8 cellular contexts compared by ENCODE assay signal in genomic region chr3:42831321-42831713, GRCh38. TPM values are rescaled to one million over a fixed set of nuclear protein-coding genes. Genes with fewer than 3 reads are reported as not detected.
A peak's percentile ranks its signal among the peaks of the same experiment; 100 is the strongest.
DNase-seq lines count a peak whose midpoint lies in the region; ATAC-seq and TF ChIP-seq lines count a peak whose summit lies in the region.

No MANE protein-coding gene starts in this region.

- TF ChIP-seq EP300 in esophagus muscularis mucosa (IDR thresholded peaks at IDR 0.05) = no peak

- DNase-seq in ELF-1 (ENCODE audit: low read depth, low spot score) = peak; percentile 85
- peak; percentile 57 for DNase-seq in NOMO-1 treated with dmso at 0.1 percent for 144 hours (lab: John Stamatoyannopoulos, UW; ENCODE audit: unreplicated experiment)
- DNase-seq in activated CD8-positive, alpha-beta memory T cell treated with anti-CD3 and anti-CD28 coated beads, Interleukin-2, amount 50 U/mL, for 24 hours (ENCODE audit: extremely low read depth) = peak; percentile 53
- no peak for DNase-seq in esophagus muscularis mucosa (ENCODE audit: extremely low spot score)
- DNase-seq in stimulated activated naive CD4-positive, alpha-beta T cell treated with Interleukin-2 at 50 U/mL for 16 hours (lab: John Stamatoyannopoulos, UW) = peak; percentile 60

- peaks cover 4% of the 10 kb centered on the region for H3K4me1 Mint-ChIP-seq in nephron

- no peak overlapping the region for H3K27ac Mint-ChIP-seq in nephron

- no peak overlapping the region for H3K27ac ChIP-seq in esophagus muscularis mucosa (replicated peaks in 1 of 4)

- H3K4me1 ChIP-seq in esophagus muscularis mucosa = peaks cover 0 to 12% (median 11%) of the 10 kb centered on the region in 4 donors

- H3K27me3 Mint-ChIP-seq in nephron (ENCODE audit: low read depth) = peaks cover 14% of the 10 kb centered on the region

- TF ChIP-seq POLR2A in esophagus muscularis mucosa (IDR thresholded peaks at IDR 0.05; ENCODE audit: low read depth) = no peak

- peak; percentile 52 for ATAC-seq in HG03469 (IDR thresholded peaks at IDR 0.05; ENCODE audit: unreplicated experiment)
- ATAC-seq in GM18867 (IDR thresholded peaks at IDR 0.05; ENCODE audit: unreplicated experiment) = no peak

- H3K9me3 ChIP-seq in esophagus muscularis mucosa = no peaks in the 10 kb centered on the region

- intact Hi-C loops in esophagus muscularis mucosa (cut with DNase I) = no loop called here

- H3K4me3 ChIP-seq in esophagus muscularis mucosa = no peak overlapping the region

- no peak overlapping the region for H3K4me3 Mint-ChIP-seq in nephron

- H3K27me3 ChIP-seq in esophagus muscularis mucosa = no peaks in the 10 kb centered on the region

- WGBS in esophagus muscularis mucosa = 20% methylated on average over 3 of the region's 3 CpGs

- H3K36me3 ChIP-seq in esophagus muscularis mucosa = no peaks in the 10 kb centered on the region

- TF ChIP-seq CTCF in esophagus muscularis mucosa (IDR thresholded peaks at IDR 0.05) (peak; percentile 78 to 90 (median 83)), nephron (IDR thresholded peaks at IDR 0.05; ENCODE audit: unreplicated experiment in 3 of 3) (peak; percentile 57 to 73 (median 63))

- no peaks in the 10 kb centered on the region for H3K9me3 Mint-ChIP-seq in nephron

- no peaks in the 10 kb centered on the region for H3K36me3 Mint-ChIP-seq in nephron (ENCODE audit: low read depth)

RNA-seq across cellular contexts. Expression of gene ACKR2, which starts 22.1 kb away (rescaled TPM):
- total RNA-seq in esophagus muscularis mucosa = 10 to 100 TPM in 1 of 4 donors, 1 to 10 TPM in 3; 2.5 to 15.9 (median 7.6) TPM

RNA-seq across cellular contexts. Expression of gene HIGD1A, which starts 27.0 kb away (rescaled TPM):
- 100 to 1,000 TPM; 161 to 407 (median 272) TPM for total RNA-seq in esophagus muscularis mucosa

RNA-seq across cellular contexts. Expression of gene CYP8B1, which starts 44.4 kb away (rescaled TPM):
- total RNA-seq in esophagus muscularis mucosa = not detected

RNA-seq across cellular contexts. Expression of gene CCDC13, which starts 58.3 kb away (rescaled TPM):
- total RNA-seq in esophagus muscularis mucosa = 1 to 10 TPM; 1.2 to 5.3 (median 3.9) TPM
